17 cellular contexts compared by ENCODE assay signal in the genomic region with DNA sequence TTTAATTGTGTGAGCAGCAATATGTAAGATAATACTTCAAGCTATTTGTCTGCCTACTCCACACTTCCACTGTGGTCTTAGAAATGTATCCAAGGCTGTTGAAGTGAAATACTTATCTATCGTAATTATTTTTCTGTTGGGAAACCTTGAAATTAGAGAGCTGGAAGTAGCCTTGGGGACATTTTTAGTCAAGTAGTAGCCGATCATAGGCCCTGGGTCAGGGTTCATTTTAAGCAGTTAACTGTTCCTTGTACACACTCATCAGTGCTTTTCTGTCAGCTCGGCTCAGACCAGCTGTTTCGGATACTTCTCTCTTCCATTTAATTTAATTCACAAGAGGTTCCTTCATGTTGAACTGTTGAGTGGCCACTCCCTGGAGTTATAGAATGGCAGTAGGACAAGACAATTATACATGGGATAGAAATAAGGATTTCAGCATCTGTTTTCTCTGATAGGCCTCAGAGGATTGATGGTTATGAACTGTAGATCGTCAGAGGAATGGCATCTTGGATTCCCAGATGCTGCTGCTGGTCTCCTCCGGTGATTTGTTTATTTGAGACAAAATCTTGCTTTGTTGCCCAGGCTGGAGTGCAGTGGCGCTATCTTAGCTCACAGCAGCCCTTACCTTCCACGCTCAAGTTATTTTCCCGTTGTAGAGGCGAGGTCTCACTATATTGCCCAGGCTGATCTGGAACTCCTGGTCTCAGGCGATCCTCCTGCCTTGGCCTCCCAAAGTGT. TPM values are rescaled to one million over a fixed set of nuclear protein-coding genes. Genes with fewer than 3 reads are reported as not detected.
DNase-seq lines count a peak whose midpoint lies in the region; ATAC-seq and TF ChIP-seq lines count a peak whose summit lies in the region.
"Had no signal": no experiment of that assay in that cellular context is flagged by ENCODE, and none has a peak within 500 bp of the region (broad histone marks: within the 10 kb centered on the region; RNA-seq: fewer than 3 reads in every experiment).

No MANE protein-coding gene starts in this region.

- H3K4me1 ChIP-seq in esophagus squamous epithelium (peaks cover 10 to 85% (median 41%) of the 10 kb centered on the region in 3 donors), osteoblast (ENCODE audit: insufficient read depth, low read length) (peaks cover 47% of the 10 kb centered on the region)

- H3K27me3 ChIP-seq in esophagus squamous epithelium (no peaks in the 10 kb centered on the region), osteoblast (ENCODE audit: insufficient read depth, low read length) (no peaks in the 10 kb centered on the region)

- no peak for DNase-seq in CD14-positive monocyte (ENCODE audit: low spot score)
- DNase-seq in NCI-H2171 treated with DMSO at 0.1 percent for 48 hours (lab: John Stamatoyannopoulos, UW): peak; percentile 67
- no peak for DNase-seq in esophagus squamous epithelium (lab: John Stamatoyannopoulos, UW)
- no peak for DNase-seq in osteoblast (ENCODE audit: insufficient read length, low spot score, missing footprints)
- no peak for DNase-seq in activated CD4-positive, alpha-beta T cell treated with anti-CD3 and anti-CD28 coated beads for 4 hours
- DNase-seq in ecto neural progenitor cell (ENCODE audit: low spot score): no peak
- DNase-seq: mesendoderm; NCI-H1048; NCI-H526 treated with DMSO at 0.1 percent for 48 hours; stimulated activated CD4-positive, alpha-beta T cell treated with anti-CD3 and anti-CD28 coated beads, Interleukin-4, amount 100 ng/mL, for 1 hour; stimulated activated naive CD4-positive, alpha-beta T cell had no signal

- no peak overlapping the region for H3K4me3 Mint-ChIP-seq in CD14-positive monocyte

- no peak for TF ChIP-seq CTCF in CD14-positive monocyte (IDR thresholded peaks at IDR 0.05)
- TF ChIP-seq CTCF in esophagus squamous epithelium (IDR thresholded peaks at IDR 0.05): no peak
- no peak for TF ChIP-seq CTCF in osteoblast (IDR thresholded peaks at IDR 0.05; ENCODE audit: extremely low read depth, low read depth, low read length)

- H3K36me3 ChIP-seq in esophagus squamous epithelium (no peaks in the 10 kb centered on the region), osteoblast (ENCODE audit: insufficient read depth, low read length) (no peaks in the 10 kb centered on the region)

- peak overlapping the region in 5 of 7 donors; percentile 11 to 64 (median 49) for H3K27ac Mint-ChIP-seq in CD14-positive monocyte
- H3K27ac Mint-ChIP-seq: activated naive CD4-positive, alpha-beta T cell treated with anti-CD3 and anti-CD28 coated beads, Interleukin-2, amount 50 U/mL, for 72 hours; progenitor cell of endocrine pancreas had no signal

- no peak for TF ChIP-seq POLR2A in esophagus squamous epithelium (IDR thresholded peaks at IDR 0.05)

- no peak overlapping the region for H2AFZ ChIP-seq in osteoblast (ENCODE audit: low read length)

- peaks cover 98% of the 10 kb centered on the region for H3K79me2 ChIP-seq in osteoblast (ENCODE audit: insufficient read depth, low read length)

- peaks cover 0 to 1% (median 0%) of the 10 kb centered on the region in 3 donors for H3K27me3 Mint-ChIP-seq in CD14-positive monocyte (ENCODE audit: low read depth in 3 of 3)
- H3K27me3 Mint-ChIP-seq: progenitor cell of endocrine pancreas had no signal

- H3K4me2 ChIP-seq in osteoblast (ENCODE audit: insufficient read depth, low read length): no peak overlapping the region

- H3K4me3 ChIP-seq in esophagus squamous epithelium (no peak overlapping the region), osteoblast (ENCODE audit: insufficient read depth, low read length) (no peak overlapping the region)

- no peak for ATAC-seq in HG02870 (IDR thresholded peaks at IDR 0.05; ENCODE audit: unreplicated experiment)
- ATAC-seq in HG03565 (IDR thresholded peaks at IDR 0.05; ENCODE audit: unreplicated experiment): no peak
- ATAC-seq: activated naive CD4-positive, alpha-beta T cell treated with anti-CD3 and anti-CD28 coated beads, Interleukin-2, amount 50 U/mL, for 72 hours; HCT116 had no signal

- intact Hi-C loops in CD14-positive monocyte (cut with micrococcal nuclease): loop anchor here (5.0 to 10.0 kb wide), 2 partner anchors 36 to 57 kb away; no protein-coding TSS in a partner anchor
- intact Hi-C loops in esophagus squamous epithelium (cut with DNase I): no loop called here

- peaks cover 57% of the 10 kb centered on the region for H4K20me1 ChIP-seq in osteoblast (ENCODE audit: insufficient read depth, low read length)

- H3K36me3 Mint-ChIP-seq in CD14-positive monocyte: peaks cover 10 to 13% of the 10 kb centered on the region in 2 donors

- H3K27ac ChIP-seq in esophagus squamous epithelium: peak overlapping the region in 3 of 4 donors; percentile 6 to 54 (median 46)
- peak overlapping the region; percentile 52 for H3K27ac ChIP-seq in osteoblast (ENCODE audit: low read depth, low read length)
- H3K27ac ChIP-seq: C4-2B had no signal

- whole genome bisulfite sequencing in esophagus squamous epithelium, 2 donors: 78 to 80% methylated on average over 9 to 11 of the region's 11 CpGs

- H3K4me1 Mint-ChIP-seq in CD14-positive monocyte: peaks cover 86% of the 10 kb centered on the region

- H3K9me3 Mint-ChIP-seq in CD14-positive monocyte: no peaks in the 10 kb centered on the region
- H3K9me3 Mint-ChIP-seq: activated naive CD4-positive, alpha-beta T cell treated with anti-CD3 and anti-CD28 coated beads, Interleukin-2, amount 50 U/mL, for 72 hours had no signal

- no peaks in the 10 kb centered on the region for H3K9me3 ChIP-seq in esophagus squamous epithelium
- H3K9me3 ChIP-seq in osteoblast (ENCODE audit: low read depth, low read length): no peaks in the 10 kb centered on the region

RNA-seq across cellular contexts. Expression of gene USP3, which starts 17.2 kb away (rescaled TPM):
- polyA plus RNA-seq in CD14-positive monocyte: 100 to 1,000 TPM in 1 of 2 donors, 10 to 100 TPM in 1; 91.4 to 122 TPM
- total RNA-seq in esophagus squamous epithelium (10 to 100 TPM; 27.3 to 52.8 (median 32.2) TPM), osteoblast (60.1 and 60.7 TPM in 2 replicates)
